ENCODE assay signal across 11 cellular contexts in genomic region chr11:132911186-132911585, GRCh38.
DNase-seq lines count a peak whose midpoint lies in the region; ATAC-seq and TF ChIP-seq lines count a peak whose summit lies in the region.
"Had no signal": no experiment of that assay in that cellular context is flagged by ENCODE, and none has a peak within 500 bp of the region (broad histone marks: within the 10 kb centered on the region; RNA-seq: fewer than 3 reads in every experiment).

No MANE protein-coding gene starts in this region.

- no peaks in the 10 kb centered on the region for H3K4me1 ChIP-seq in HAP-1

- peak; percentile 82 for DNase-seq in EH (ENCODE audit: low read depth)
- DNase-seq in NCI-H510A (lab: John Stamatoyannopoulos, UW): peak; percentile 42
- DNase-seq in epithelial cell of proximal tubule (ENCODE audit: low read depth): peak; percentile 9
- DNase-seq in hippocampal formation (lab: John Stamatoyannopoulos, UW): no peak
- DNase-seq in HAP-1 (ENCODE audit: low spot score in 2 of 2): no peak
- DNase-seq in nucleus accumbens (lab: John Stamatoyannopoulos, UW): no peak
- DNase-seq: activated T-cell treated with anti-CD3 and anti-CD28 coated beads, Interleukin-2, amount 50 U/mL, for 1 hour; NCI-H1436; retina had no signal

- H3K79me2 ChIP-seq in neural cell (replicated peaks; ENCODE audit: insufficient read depth, low read length): no peaks in the 10 kb centered on the region

- no peak overlapping the region for H2AFZ ChIP-seq in neural cell (ENCODE audit: low read depth, low read length)

- H3K36me3 ChIP-seq in neural cell (ENCODE audit: insufficient read depth, low read length): no peaks in the 10 kb centered on the region
- no peaks in the 10 kb centered on the region for H3K36me3 ChIP-seq in HAP-1 (replicated peaks)

- ATAC-seq in GM19328 (IDR thresholded peaks at IDR 0.05; ENCODE audit: unreplicated experiment): no peak

- H3K27ac ChIP-seq in neural cell (ENCODE audit: low read length): peak overlapping the region; percentile 73

- H4K20me1 ChIP-seq in neural cell (ENCODE audit: insufficient read depth): no peaks in the 10 kb centered on the region

- no peak for TF ChIP-seq EP300 in neural cell (conservative IDR thresholded peaks at IDR 0.05; ENCODE audit: poor library complexity, severe bottlenecking)

- H3K27me3 ChIP-seq in neural cell (ENCODE audit: insufficient read depth, low read depth, low read length): no peaks in the 10 kb centered on the region
- H3K27me3 ChIP-seq in HAP-1 (ENCODE audit: low read depth): no peaks in the 10 kb centered on the region

- peaks cover 6% of the 10 kb centered on the region for H3F3A ChIP-seq in neural cell (ENCODE audit: insufficient read depth, low read length, poor library complexity, severe bottlenecking)

- TF ChIP-seq RAD21 in neural cell (conservative IDR thresholded peaks at IDR 0.05): no peak

- H3K9me3 ChIP-seq in neural cell (ENCODE audit: low read length): no peaks in the 10 kb centered on the region
- no peaks in the 10 kb centered on the region for H3K9me3 ChIP-seq in HAP-1

- H3K4me3 ChIP-seq in epithelial cell of proximal tubule (ENCODE audit: low read depth, low read length) (no peak overlapping the region), neural cell (ENCODE audit: low read length) (no peak overlapping the region), HAP-1 (no peak overlapping the region)

- no peak overlapping the region for H3K4me2 ChIP-seq in neural cell (ENCODE audit: low read length)

- H3K9ac ChIP-seq in neural cell (ENCODE audit: low read length): no peak overlapping the region

- H3K9me2 ChIP-seq in neural cell (ENCODE audit: insufficient read depth, low read length): no peaks in the 10 kb centered on the region

- in situ Hi-C loops in HAP-1 (cut with MboI; ENCODE audit: low sequenced_read_pairs): no loop called here

- TF ChIP-seq CTCF in epithelial cell of proximal tubule (conservative IDR thresholded peaks at IDR 0.05; ENCODE audit: low read depth, low read length) (no peak), neural cell (IDR thresholded peaks at IDR 0.05; ENCODE audit: poor library complexity, severe bottlenecking) (no peak)

TF ChIP-seq in neural cell, 6 proteins besides CTCF, POLR2A, EP300 and RAD21:
- no peak for TF ChIP-seq POLR2AphosphoS5 (IDR thresholded peaks at IDR 0.05)
- TF ChIP-seq REST (IDR thresholded peaks at IDR 0.05; ENCODE audit: borderline replicate concordance): no peak
- TF ChIP-seq EZH2 (IDR thresholded peaks at IDR 0.05; ENCODE audit: borderline replicate concordance, insufficient read depth, low read length, poor library complexity, severe bottlenecking): no peak
- no peak for TF ChIP-seq SMC3 (conservative IDR thresholded peaks at IDR 0.05; ENCODE audit: poor library complexity)
- no peak for TF ChIP-seq MXI1 (conservative IDR thresholded peaks at IDR 0.05; ENCODE audit: poor library complexity, severe bottlenecking)

Comparison
In these comparisons a context has a peak if more than half of its experiments do, and no peak if none do; other contexts are left out.
1. DNase-seq: peak in EH (single experiment), NCI-H510A (single experiment) and epithelial cell of proximal tubule (single experiment); none in hippocampal formation (0 of 2), HAP-1 (0 of 2) and nucleus accumbens (0 of 56).